In genomic region chr13:27770809-27771208, GRCh38 we compare ENCODE assay signal across 8 cellular contexts. TPM values are rescaled to one million over a fixed set of nuclear protein-coding genes. Genes with fewer than 3 reads are reported as not detected.
DNase-seq lines count a peak whose midpoint lies in the region; ATAC-seq and TF ChIP-seq lines count a peak whose summit lies in the region.

No MANE protein-coding gene starts in this region.

- ATAC-seq in CD4-positive, alpha-beta T cell (ENCODE audit: poor library complexity) = no peak
- ATAC-seq in GM21515 (IDR thresholded peaks at IDR 0.05; ENCODE audit: unreplicated experiment) (no peak), HG02973 (IDR thresholded peaks at IDR 0.05; ENCODE audit: unreplicated experiment) (no peak)

- POLR2A ChIA-PET in CD4-positive, alpha-beta T cell (lab: Charles Lee) = interaction anchor here (1.8 kb wide), 1 partner anchor 56 kb away, joined by 4 read pairs; no protein-coding TSS in a partner anchor

- peak; percentile 56 for TF ChIP-seq CTCF in CD4-positive, alpha-beta T cell (IDR thresholded peaks at IDR 0.05)
- peak; percentile 51 for TF ChIP-seq CTCF in GM13976 (IDR thresholded peaks at IDR 0.05; ENCODE audit: borderline replicate concordance, control extremely low read depth, extremely low read depth, insufficient read depth, missing control alignments)
- TF ChIP-seq CTCF in CD14-positive monocyte (IDR thresholded peaks at IDR 0.05) = no peak
- no peak for TF ChIP-seq CTCF in esophagus muscularis mucosa (IDR thresholded peaks at IDR 0.05)

- in situ Hi-C loops in GM13976 (cut with MboI; ENCODE audit: low sequenced_read_pairs, unreplicated experiment) = no loop called here

- CTCF ChIA-PET in CD4-positive, alpha-beta T cell (lab: Charles Lee) = no interaction called here

- H3K27me3 ChIP-seq in CD4-positive, alpha-beta T cell (ENCODE audit: control insufficient read depth, insufficient read depth, low read length) = peaks cover 23% of the 10 kb centered on the region
- H3K27me3 ChIP-seq in esophagus muscularis mucosa = peaks cover 0 to 46% (median 0%) of the 10 kb centered on the region in 4 donors

- 30% methylated on average over 3 of the region's 3 CpGs for WGBS in esophagus muscularis mucosa

- no peaks in the 10 kb centered on the region for H3K9me3 ChIP-seq in CD4-positive, alpha-beta T cell (ENCODE audit: control insufficient read depth, low read length)
- no peaks in the 10 kb centered on the region for H3K9me3 ChIP-seq in esophagus muscularis mucosa

- H3K4me3 Mint-ChIP-seq in CD4-positive, alpha-beta T cell = no peak overlapping the region
- H3K4me3 Mint-ChIP-seq in CD14-positive monocyte = no peak overlapping the region

- H3K4me1 Mint-ChIP-seq in CD4-positive, alpha-beta T cell (ENCODE audit: low read depth) = no peaks in the 10 kb centered on the region
- no peaks in the 10 kb centered on the region for H3K4me1 Mint-ChIP-seq in CD14-positive monocyte

- no peak for TF ChIP-seq EP300 in esophagus muscularis mucosa (IDR thresholded peaks at IDR 0.05)

- H3K27me3 Mint-ChIP-seq in CD4-positive, alpha-beta T cell = peaks cover 45% of the 10 kb centered on the region
- H3K27me3 Mint-ChIP-seq in CD14-positive monocyte (ENCODE audit: low read depth in 3 of 3) = peaks cover 4 to 39% (median 10%) of the 10 kb centered on the region in 3 donors

- H3K36me3 Mint-ChIP-seq in CD4-positive, alpha-beta T cell (ENCODE audit: low read depth) = no peaks in the 10 kb centered on the region
- no peaks in the 10 kb centered on the region for H3K36me3 Mint-ChIP-seq in CD14-positive monocyte

- no peaks in the 10 kb centered on the region for H3K9me3 Mint-ChIP-seq in CD4-positive, alpha-beta T cell
- H3K9me3 Mint-ChIP-seq in CD14-positive monocyte = peaks cover 0 to 2% (median 0%) of the 10 kb centered on the region in 7 donors

- H3K36me3 ChIP-seq in esophagus muscularis mucosa = no peaks in the 10 kb centered on the region

- H3K27ac Mint-ChIP-seq in CD4-positive, alpha-beta T cell = no peak overlapping the region
- no peak overlapping the region for H3K27ac Mint-ChIP-seq in CD14-positive monocyte

- DNase-seq in CD4-positive, alpha-beta T cell = peak in 1 of 10 experiments; percentile 18
- peak; percentile 66 for DNase-seq in GM13976 (ENCODE audit: low spot score)
- DNase-seq in NCI-H748 treated with DMSO at 0.1 percent for 48 hours (lab: John Stamatoyannopoulos, UW) = peak; percentile 59
- DNase-seq in fibroblast of peridontal ligament (ENCODE audit: extremely low read depth) = peak; percentile 2
- DNase-seq in CD14-positive monocyte (ENCODE audit: low spot score) = no peak
- no peak for DNase-seq in esophagus muscularis mucosa (ENCODE audit: extremely low spot score)

- H3K27ac ChIP-seq in CD4-positive, alpha-beta T cell (ENCODE audit: low read depth, low read length) = no peak overlapping the region
- H3K27ac ChIP-seq in esophagus muscularis mucosa (replicated peaks in 1 of 4) = no peak overlapping the region

- intact Hi-C loops in CD4-positive, alpha-beta T cell (cut with DNase I, micrococcal nuclease) = loop anchor here (1.0 to 2.0 kb wide), 2 partner anchors 55 to 56 kb away; no protein-coding TSS in a partner anchor
- intact Hi-C loops in CD14-positive monocyte (cut with micrococcal nuclease) (no loop called here), esophagus muscularis mucosa (cut with DNase I) (no loop called here)

- H3K4me1 ChIP-seq in esophagus muscularis mucosa = no peaks in the 10 kb centered on the region

- no peak overlapping the region for H3K4me3 ChIP-seq in esophagus muscularis mucosa

- TF ChIP-seq POLR2A in esophagus muscularis mucosa (IDR thresholded peaks at IDR 0.05; ENCODE audit: low read depth) = no peak

RNA-seq across cellular contexts. Expression of gene GSX1, which starts 21.5 kb away (rescaled TPM):
- total RNA-seq in CD4-positive, alpha-beta T cell = not detected
- not detected for polyA plus RNA-seq in CD14-positive monocyte
- total RNA-seq in esophagus muscularis mucosa = not detected

Comparison
In these comparisons a context has a peak if more than half of its experiments do, and no peak if none do; other contexts are left out.
1. DNase-seq: peak in GM13976 (single experiment), NCI-H748 treated with DMSO at 0.1 percent for 48 hours (single experiment) and fibroblast of peridontal ligament (single experiment); none in CD14-positive monocyte (single experiment) and esophagus muscularis mucosa (single experiment).
2. CTCF ChIP-seq: peak in CD4-positive, alpha-beta T cell (single experiment) and GM13976 (single experiment); none in CD14-positive monocyte (single experiment) and esophagus muscularis mucosa (0 of 3).
3. intact Hi-C loops: an anchor here in CD4-positive, alpha-beta T cell (1.0 to 2.0 kb wide); none called in CD14-positive monocyte and esophagus muscularis mucosa.